In genomic region chr6:139194740-139195139, GRCh38 we compare ENCODE assay signal across 26 cellular contexts.
"Had no signal": no experiment of that assay in that cellular context is flagged by ENCODE, and none has a peak within 500 bp of the region (broad histone marks: within the 10 kb centered on the region; RNA-seq: fewer than 3 reads in every experiment).

No MANE protein-coding gene starts in this region.

- H3K4me1 ChIP-seq: adrenal gland, breast epithelium, colonic mucosa, spleen, testis, vagina had no signal

- DNase-seq: activated CD4-positive, alpha-beta T cell treated with anti-CD3 and anti-CD28 coated beads, Interleukin-2, amount 10 ng/mL, durations not matched to agents 7 days and 5 days; activated CD4-positive, CD25-positive, alpha-beta regulatory T cell treated with anti-CD3 and anti-CD28 coated beads, Interleukin-2, amount 50 U/mL, for 72 hours; activated CD8-positive, alpha-beta T cell treated with anti-CD3 and anti-CD28 coated beads, Interleukin-2, amount 10 ng/mL, durations not matched to agents 7 days and 5 days; adrenal gland; colonic mucosa; dorsolateral prefrontal cortex; effector memory CD8-positive, alpha-beta T cell; heart right ventricle; islet precursor cell; left colon; mesenchymal stem cell; naive thymus-derived CD4-positive, alpha-beta T cell; posterior cingulate gyrus; spleen; stimulated activated CD4-positive, alpha-beta T cell treated with anti-CD3 and anti-CD28 coated beads, Interleukin-4, amount 100 ng/mL, for 1 hour; stimulated activated naive CD4-positive, alpha-beta T cell; testis; WERI-Rb-1 had no signal

- H3K4me3 Mint-ChIP-seq: activated CD4-positive, alpha-beta T cell treated with anti-CD3 and anti-CD28 coated beads, Interleukin-2, amount 10 ng/mL, durations not matched to agents 7 days and 5 days; activated CD8-positive, alpha-beta T cell treated with anti-CD3 and anti-CD28 coated beads, Interleukin-2, amount 10 ng/mL, durations not matched to agents 7 days and 5 days; activated T-helper 17 cell treated with anti-CD3 and anti-CD28 coated beads, Interleukin-2, amount 50 U/mL, for 72 hours; effector memory CD8-positive, alpha-beta T cell; naive thymus-derived CD4-positive, alpha-beta T cell; neural crest cell; type B pancreatic cell had no signal

- H3K9me3 ChIP-seq: adrenal gland, breast epithelium, colonic mucosa, heart right ventricle, spleen, testis, vagina had no signal

- H3K36me3 Mint-ChIP-seq: type B pancreatic cell had no signal

- H3K27me3 ChIP-seq: adrenal gland, breast epithelium, colonic mucosa, dorsolateral prefrontal cortex, heart right ventricle, spleen, testis, vagina had no signal

- H3K4me1 Mint-ChIP-seq: activated CD4-positive, alpha-beta T cell treated with anti-CD3 and anti-CD28 coated beads, Interleukin-2, amount 10 ng/mL, durations not matched to agents 7 days and 5 days; activated T-helper 17 cell treated with anti-CD3 and anti-CD28 coated beads, Interleukin-2, amount 50 U/mL, for 72 hours; neural crest cell had no signal

- H3K9me3 Mint-ChIP-seq: activated T-helper 17 cell treated with anti-CD3 and anti-CD28 coated beads, Interleukin-2, amount 50 U/mL, for 72 hours; effector memory CD8-positive, alpha-beta T cell; type B pancreatic cell had no signal

- FAIRE-seq: astrocyte, TTC549 had no signal

- H3K27me3 Mint-ChIP-seq: activated CD4-positive, alpha-beta T cell treated with anti-CD3 and anti-CD28 coated beads, Interleukin-2, amount 10 ng/mL, durations not matched to agents 7 days and 5 days; activated T-helper 17 cell treated with anti-CD3 and anti-CD28 coated beads, Interleukin-2, amount 50 U/mL, for 72 hours; effector memory CD8-positive, alpha-beta T cell; naive thymus-derived CD4-positive, alpha-beta T cell; type B pancreatic cell had no signal

- H3K27ac ChIP-seq: adrenal gland, breast epithelium, colonic mucosa, dorsolateral prefrontal cortex, heart right ventricle, spleen, testis, vagina, WERI-Rb-1 had no signal

- H3K4me3 ChIP-seq: adrenal gland, breast epithelium, colonic mucosa, dorsolateral prefrontal cortex, heart right ventricle, spleen, testis, vagina had no signal

- H3K36me3 ChIP-seq: adrenal gland, breast epithelium, colonic mucosa, heart right ventricle, spleen, vagina, WERI-Rb-1 had no signal

- H3K27ac Mint-ChIP-seq: activated CD4-positive, alpha-beta T cell treated with anti-CD3 and anti-CD28 coated beads, Interleukin-2, amount 10 ng/mL, durations not matched to agents 7 days and 5 days; activated CD8-positive, alpha-beta T cell treated with anti-CD3 and anti-CD28 coated beads, Interleukin-2, amount 10 ng/mL, durations not matched to agents 7 days and 5 days; activated naive CD4-positive, alpha-beta T cell treated with anti-CD3 and anti-CD28 coated beads, Interleukin-2, amount 50 U/mL, for 72 hours; activated T-helper 17 cell treated with anti-CD3 and anti-CD28 coated beads, Interleukin-2, amount 50 U/mL, for 72 hours; effector memory CD8-positive, alpha-beta T cell; type B pancreatic cell had no signal

- ATAC-seq: activated CD8-positive, alpha-beta T cell treated with anti-CD3 and anti-CD28 coated beads, Interleukin-2, amount 10 ng/mL, durations not matched to agents 7 days and 5 days; activated naive CD4-positive, alpha-beta T cell treated with anti-CD3 and anti-CD28 coated beads, Interleukin-2, amount 50 U/mL, for 72 hours; activated T-helper 17 cell treated with anti-CD3 and anti-CD28 coated beads, Interleukin-2, amount 50 U/mL, for 72 hours; effector memory CD8-positive, alpha-beta T cell; heart right ventricle; left colon; naive thymus-derived CD4-positive, alpha-beta T cell had no signal
